In genomic region chr1:59520759-59521442, GRCh38 we compare ENCODE assay signal across 13 cellular contexts.
A peak's percentile ranks its signal among the peaks of the same experiment; 100 is the strongest.
DNase-seq lines count a peak whose midpoint lies in the region; TF ChIP-seq lines count a peak whose summit lies in the region.
"Had no signal": no experiment of that assay in that cellular context is flagged by ENCODE, and none has a peak within 500 bp of the region (broad histone marks: within the 10 kb centered on the region; RNA-seq: fewer than 3 reads in every experiment).

No MANE protein-coding gene starts in this region.

- intact Hi-C loops in esophagus squamous epithelium (cut with DNase I): no loop called here
- intact Hi-C loops in thyroid gland (cut with DNase I): no loop called here

- H3K9me3 ChIP-seq in esophagus squamous epithelium (no peaks in the 10 kb centered on the region), thyroid gland (no peaks in the 10 kb centered on the region)

- H3K4me3 ChIP-seq in esophagus squamous epithelium (no peak overlapping the region), thyroid gland (replicated peaks in 1 of 3) (no peak overlapping the region)

- H3K36me3 Mint-ChIP-seq in activated CD4-positive, alpha-beta memory T cell treated with anti-CD3 and anti-CD28 coated beads, Interleukin-2, amount 10 ng/mL, durations not matched to agents 7 days and 5 days (ENCODE audit: low read depth): no peaks in the 10 kb centered on the region

- H3K4me3 Mint-ChIP-seq in activated CD4-positive, alpha-beta memory T cell treated with anti-CD3 and anti-CD28 coated beads, Interleukin-2, amount 10 ng/mL, durations not matched to agents 7 days and 5 days: no peak overlapping the region
- H3K4me3 Mint-ChIP-seq: naive thymus-derived CD8-positive, alpha-beta T cell had no signal

- H3K4me1 ChIP-seq in esophagus squamous epithelium: peaks cover 0 to 16% (median 6%) of the 10 kb centered on the region in 3 donors
- H3K4me1 ChIP-seq in thyroid gland: peaks cover 23 to 32% of the 10 kb centered on the region in 2 donors

- CTCF ChIA-PET in activated CD4-positive, alpha-beta memory T cell treated with anti-CD3 and anti-CD28 coated beads, Interleukin-2, amount 10 ng/mL, durations not matched to agents 7 days and 5 days (lab: Charles Lee): no interaction called here

- H3K4me1 Mint-ChIP-seq in activated CD4-positive, alpha-beta memory T cell treated with anti-CD3 and anti-CD28 coated beads, Interleukin-2, amount 10 ng/mL, durations not matched to agents 7 days and 5 days: no peaks in the 10 kb centered on the region

- H3K27ac ChIP-seq in esophagus squamous epithelium (peak overlapping the region in 3 of 4 donors; percentile 19 to 53 (median 53)), thyroid gland (peak overlapping the region; percentile 67 to 75 (median 74))

- DNase-seq in esophagus squamous epithelium (lab: John Stamatoyannopoulos, UW) (no peak), mucosa of gallbladder (ENCODE audit: low spot score) (peak; percentile 49), thyroid gland (peak; percentile 32 to 42), SIG-M5 treated with dmso at 0.1 percent for 504 hours (lab: John Stamatoyannopoulos, UW; ENCODE audit: unreplicated experiment) (no peak), NCI-H2029 treated with DMSO at 0.1 percent for 48 hours (lab: John Stamatoyannopoulos, UW) (no peak), GM13976 (ENCODE audit: low spot score) (no peak)
- no peak for DNase-seq in activated CD4-positive, alpha-beta memory T cell treated with anti-CD3 and anti-CD28 coated beads, Interleukin-2, amount 10 ng/mL, durations not matched to agents 7 days and 5 days
- DNase-seq: activated T-cell treated with anti-CD3 and anti-CD28 coated beads, Interleukin-2, amount 50 U/mL, for 1 hour; DMS79; H7; hippocampal formation; naive thymus-derived CD8-positive, alpha-beta T cell had no signal

- in situ Hi-C loops in GM13976 (cut with MboI; ENCODE audit: low sequenced_read_pairs, unreplicated experiment): no loop called here

- WGBS in esophagus squamous epithelium, 2 donors: 54 to 63% methylated on average over 13 of the region's 13 CpGs
- WGBS in thyroid gland, 2 donors: 56 to 58% methylated on average over 13 of the region's 13 CpGs

- TF ChIP-seq POLR2A in esophagus squamous epithelium (IDR thresholded peaks at IDR 0.05): no peak
- no peak for TF ChIP-seq POLR2A in thyroid gland (IDR thresholded peaks at IDR 0.05)

- no peaks in the 10 kb centered on the region for H3K27me3 Mint-ChIP-seq in activated CD4-positive, alpha-beta memory T cell treated with anti-CD3 and anti-CD28 coated beads, Interleukin-2, amount 10 ng/mL, durations not matched to agents 7 days and 5 days
- H3K27me3 Mint-ChIP-seq: naive thymus-derived CD8-positive, alpha-beta T cell had no signal

- H3K36me3 ChIP-seq in esophagus squamous epithelium: no peaks in the 10 kb centered on the region
- no peaks in the 10 kb centered on the region for H3K36me3 ChIP-seq in thyroid gland

- no peaks in the 10 kb centered on the region for H3K27me3 ChIP-seq in esophagus squamous epithelium
- H3K27me3 ChIP-seq in thyroid gland: no peaks in the 10 kb centered on the region

- TF ChIP-seq CTCF in esophagus squamous epithelium (IDR thresholded peaks at IDR 0.05) (no peak), thyroid gland (IDR thresholded peaks at IDR 0.05) (no peak), GM13976 (IDR thresholded peaks at IDR 0.05; ENCODE audit: borderline replicate concordance, control extremely low read depth, extremely low read depth, insufficient read depth, missing control alignments) (no peak)

- POLR2A ChIA-PET in activated CD4-positive, alpha-beta memory T cell treated with anti-CD3 and anti-CD28 coated beads, Interleukin-2, amount 10 ng/mL, durations not matched to agents 7 days and 5 days (lab: Charles Lee): no interaction called here

- H3K27ac Mint-ChIP-seq in activated CD4-positive, alpha-beta memory T cell treated with anti-CD3 and anti-CD28 coated beads, Interleukin-2, amount 10 ng/mL, durations not matched to agents 7 days and 5 days: no peak overlapping the region

- no peaks in the 10 kb centered on the region for H3K9me3 Mint-ChIP-seq in activated CD4-positive, alpha-beta memory T cell treated with anti-CD3 and anti-CD28 coated beads, Interleukin-2, amount 10 ng/mL, durations not matched to agents 7 days and 5 days
- H3K9me3 Mint-ChIP-seq: naive thymus-derived CD8-positive, alpha-beta T cell had no signal

TF ChIP-seq in PFSK-1, 5 proteins besides CTCF, POLR2A, EP300 and RAD21:
- TF ChIP-seq TAF1 (IDR thresholded peaks at IDR 0.05; ENCODE audit: borderline replicate concordance, insufficient read depth, low read length) (peak; percentile 28; the same call in 1 of the 2 replicates), POLR2AphosphoS5 (IDR thresholded peaks at IDR 0.05; ENCODE audit: low read depth, low read length) (no peak), FOXP2 (optimal IDR thresholded peaks at IDR 0.05; ENCODE audit: borderline replicate concordance, extremely low read depth, extremely low read length, insufficient read depth) (no peak)
- TF ChIP-seq, protein P1, sequence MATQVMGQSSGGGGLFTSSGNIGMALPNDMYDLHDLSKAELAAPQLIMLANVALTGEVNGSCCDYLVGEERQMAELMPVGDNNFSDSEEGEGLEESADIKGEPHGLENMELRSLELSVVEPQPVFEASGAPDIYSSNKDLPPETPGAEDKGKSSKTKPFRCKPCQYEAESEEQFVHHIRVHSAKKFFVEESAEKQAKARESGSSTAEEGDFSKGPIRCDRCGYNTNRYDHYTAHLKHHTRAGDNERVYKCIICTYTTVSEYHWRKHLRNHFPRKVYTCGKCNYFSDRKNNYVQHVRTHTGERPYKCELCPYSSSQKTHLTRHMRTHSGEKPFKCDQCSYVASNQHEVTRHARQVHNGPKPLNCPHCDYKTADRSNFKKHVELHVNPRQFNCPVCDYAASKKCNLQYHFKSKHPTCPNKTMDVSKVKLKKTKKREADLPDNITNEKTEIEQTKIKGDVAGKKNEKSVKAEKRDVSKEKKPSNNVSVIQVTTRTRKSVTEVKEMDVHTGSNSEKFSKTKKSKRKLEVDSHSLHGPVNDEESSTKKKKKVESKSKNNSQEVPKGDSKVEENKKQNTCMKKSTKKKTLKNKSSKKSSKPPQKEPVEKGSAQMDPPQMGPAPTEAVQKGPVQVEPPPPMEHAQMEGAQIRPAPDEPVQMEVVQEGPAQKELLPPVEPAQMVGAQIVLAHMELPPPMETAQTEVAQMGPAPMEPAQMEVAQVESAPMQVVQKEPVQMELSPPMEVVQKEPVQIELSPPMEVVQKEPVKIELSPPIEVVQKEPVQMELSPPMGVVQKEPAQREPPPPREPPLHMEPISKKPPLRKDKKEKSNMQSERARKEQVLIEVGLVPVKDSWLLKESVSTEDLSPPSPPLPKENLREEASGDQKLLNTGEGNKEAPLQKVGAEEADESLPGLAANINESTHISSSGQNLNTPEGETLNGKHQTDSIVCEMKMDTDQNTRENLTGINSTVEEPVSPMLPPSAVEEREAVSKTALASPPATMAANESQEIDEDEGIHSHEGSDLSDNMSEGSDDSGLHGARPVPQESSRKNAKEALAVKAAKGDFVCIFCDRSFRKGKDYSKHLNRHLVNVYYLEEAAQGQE (IDR thresholded peaks at IDR 0.05; ENCODE audit: insufficient read depth in 1 of 2, low read depth in 2 of 2, low read length in 2 of 2): no peak

Comparison
In these comparisons a context has a peak if more than half of its experiments do, and no peak if none do; other contexts are left out.
1. DNase-seq: peak in mucosa of gallbladder (single experiment) and thyroid gland (2 of 2); none in esophagus squamous epithelium (single experiment), activated CD4-positive, alpha-beta memory T cell treated with anti-CD3 and anti-CD28 coated beads, Interleukin-2, amount 10 ng/mL, durations not matched to agents 7 days and 5 days (single experiment), SIG-M5 treated with dmso at 0.1 percent for 504 hours (single experiment), NCI-H2029 treated with DMSO at 0.1 percent for 48 hours (single experiment) and GM13976 (single experiment).